In the genomic region with DNA sequence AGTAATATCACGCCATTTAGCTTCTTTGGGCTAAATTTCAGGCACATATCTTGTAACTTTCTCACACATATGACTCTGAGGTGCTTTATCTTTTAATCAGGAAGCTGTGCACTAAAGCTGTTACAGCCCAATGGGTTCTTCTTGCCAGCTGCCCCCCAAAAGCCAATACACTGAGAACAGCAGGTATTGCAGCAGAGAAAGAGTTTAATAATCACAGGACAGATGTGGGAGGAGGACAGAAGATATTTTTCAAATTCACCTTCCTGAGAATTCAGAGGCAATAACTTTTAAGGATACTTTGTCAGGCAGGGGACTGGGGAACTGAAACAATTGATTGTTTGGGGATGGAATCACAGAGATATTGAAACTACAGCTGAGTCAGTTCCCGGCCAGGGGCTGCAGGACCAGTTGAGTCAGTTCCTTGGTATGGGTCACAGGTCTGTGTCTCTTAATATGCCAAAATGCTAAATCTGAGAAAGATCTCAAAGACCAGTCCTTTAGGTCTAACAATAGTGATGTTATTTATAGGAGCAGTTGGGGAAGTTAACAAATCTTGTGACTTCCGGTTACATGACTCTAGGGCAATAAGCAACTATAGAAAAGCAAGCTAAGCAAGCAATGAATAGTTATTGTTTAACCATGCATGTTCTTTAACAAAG, we compare ENCODE assay signal across 12 cellular contexts. TPM values are rescaled to one million over a fixed set of nuclear protein-coding genes. Genes with fewer than 3 reads are reported as not detected.
DNase-seq lines count a peak whose midpoint lies in the region; ATAC-seq and TF ChIP-seq lines count a peak whose summit lies in the region.
"Had no signal": no experiment of that assay in that cellular context is flagged by ENCODE, and none has a peak within 500 bp of the region (broad histone marks: within the 10 kb centered on the region; RNA-seq: fewer than 3 reads in every experiment).

No MANE protein-coding gene starts in this region.

- no peak for TF ChIP-seq CTCF in HEK293 (tag by site-specific recombination; IDR thresholded peaks at IDR 0.05)
- TF ChIP-seq CTCF in CD14-positive monocyte (IDR thresholded peaks at IDR 0.05): no peak

- no peaks in the 10 kb centered on the region for H3K4me1 ChIP-seq in HEK293 (ENCODE audit: control insufficient read depth, insufficient read depth, low read length)

- H3K9me3 ChIP-seq in HEK293 (ENCODE audit: control insufficient read depth, insufficient read depth, low read depth, low read length): no peaks in the 10 kb centered on the region

- no peaks in the 10 kb centered on the region for H3K27me3 Mint-ChIP-seq in activated naive CD8-positive, alpha-beta T cell treated with anti-CD3 and anti-CD28 coated beads, Interleukin-2, amount 50 U/mL, for 24 hours
- peaks cover 8% of the 10 kb centered on the region for H3K27me3 Mint-ChIP-seq in activated naive CD8-positive, alpha-beta T cell treated with anti-CD3 and anti-CD28 coated beads for 36 hours
- no peaks in the 10 kb centered on the region for H3K27me3 Mint-ChIP-seq in stimulated activated memory B cell treated with anti-CD40 and anti-IgM and Interleukin-4, amounts not matched to agents 10 μg/mL and 1 μg/mL and 100 μg/mL, for 72 hours
- H3K27me3 Mint-ChIP-seq in CD14-positive monocyte (ENCODE audit: low read depth in 3 of 3): peaks cover 0 to 1% (median 0%) of the 10 kb centered on the region in 3 donors

- no peak for DNase-seq in activated naive CD8-positive, alpha-beta T cell treated with anti-CD3 and anti-CD28 coated beads, Interleukin-2, amount 50 U/mL, for 24 hours
- DNase-seq in activated naive CD8-positive, alpha-beta T cell treated with anti-CD3 and anti-CD28 coated beads for 36 hours: no peak
- DNase-seq in midbrain (lab: John Stamatoyannopoulos, UW): no peak
- no peak for DNase-seq in CD14-positive monocyte (ENCODE audit: low spot score)
- DNase-seq in medulla oblongata (ENCODE audit: extremely low spot score): no peak
- DNase-seq: activated CD4-positive, alpha-beta T cell treated with anti-CD3 and anti-CD28 coated beads, Interleukin-2, amount 10 ng/mL, durations not matched to agents 7 days and 5 days; NCI-H2029 treated with DMSO at 0.1 percent for 48 hours; SHP77 treated with DMSO at 0.1 percent for 48 hours; stimulated activated CD4-positive, alpha-beta T cell treated with anti-CD3 and anti-CD28 coated beads, Interleukin-12 subunit alpha, Interleukin-12 subunit beta, amount 100 ng/mL, for 4 hours had no signal

- CTCF ChIA-PET in HEK293 (lab: Yijun Ruan, JAX): no interaction called here

- H3K27ac Mint-ChIP-seq in activated naive CD8-positive, alpha-beta T cell treated with anti-CD3 and anti-CD28 coated beads, Interleukin-2, amount 50 U/mL, for 24 hours: no peak overlapping the region
- no peak overlapping the region for H3K27ac Mint-ChIP-seq in activated naive CD8-positive, alpha-beta T cell treated with anti-CD3 and anti-CD28 coated beads for 36 hours
- no peak overlapping the region for H3K27ac Mint-ChIP-seq in stimulated activated memory B cell treated with anti-CD40 and anti-IgM and Interleukin-4, amounts not matched to agents 10 μg/mL and 1 μg/mL and 100 μg/mL, for 72 hours
- H3K27ac Mint-ChIP-seq in CD14-positive monocyte: no peak overlapping the region
- H3K27ac Mint-ChIP-seq: activated CD4-positive, alpha-beta T cell treated with anti-CD3 and anti-CD28 coated beads, Interleukin-2, amount 10 ng/mL, durations not matched to agents 7 days and 5 days had no signal

- peaks cover 4% of the 10 kb centered on the region for H3K36me3 Mint-ChIP-seq in activated naive CD8-positive, alpha-beta T cell treated with anti-CD3 and anti-CD28 coated beads, Interleukin-2, amount 50 U/mL, for 24 hours (ENCODE audit: low read depth)
- H3K36me3 Mint-ChIP-seq in activated naive CD8-positive, alpha-beta T cell treated with anti-CD3 and anti-CD28 coated beads for 36 hours: no peaks in the 10 kb centered on the region
- no peaks in the 10 kb centered on the region for H3K36me3 Mint-ChIP-seq in stimulated activated memory B cell treated with anti-CD40 and anti-IgM and Interleukin-4, amounts not matched to agents 10 μg/mL and 1 μg/mL and 100 μg/mL, for 72 hours
- H3K36me3 Mint-ChIP-seq in CD14-positive monocyte: no peaks in the 10 kb centered on the region

- ATAC-seq in activated naive CD8-positive, alpha-beta T cell treated with anti-CD3 and anti-CD28 coated beads, Interleukin-2, amount 50 U/mL, for 24 hours: peak; percentile 68
- ATAC-seq in HG03432 (IDR thresholded peaks at IDR 0.05; ENCODE audit: unreplicated experiment): peak; percentile 88
- peak; percentile 76 for ATAC-seq in stimulated activated memory B cell treated with anti-CD40 and anti-IgM and Interleukin-4, amounts not matched to agents 10 μg/mL and 1 μg/mL and 100 μg/mL, for 72 hours

- H3K27ac ChIP-seq in HEK293 (ENCODE audit: extremely low read depth, low read depth, low read length): no peak overlapping the region

- no peak overlapping the region for H3K4me3 Mint-ChIP-seq in activated naive CD8-positive, alpha-beta T cell treated with anti-CD3 and anti-CD28 coated beads, Interleukin-2, amount 50 U/mL, for 24 hours
- H3K4me3 Mint-ChIP-seq in activated naive CD8-positive, alpha-beta T cell treated with anti-CD3 and anti-CD28 coated beads for 36 hours: no peak overlapping the region
- no peak overlapping the region for H3K4me3 Mint-ChIP-seq in stimulated activated memory B cell treated with anti-CD40 and anti-IgM and Interleukin-4, amounts not matched to agents 10 μg/mL and 1 μg/mL and 100 μg/mL, for 72 hours
- H3K4me3 Mint-ChIP-seq in CD14-positive monocyte: no peak overlapping the region
- H3K4me3 Mint-ChIP-seq: activated CD4-positive, alpha-beta T cell treated with anti-CD3 and anti-CD28 coated beads, Interleukin-2, amount 10 ng/mL, durations not matched to agents 7 days and 5 days had no signal

- peaks cover 19% of the 10 kb centered on the region for H3K9me3 Mint-ChIP-seq in activated naive CD8-positive, alpha-beta T cell treated with anti-CD3 and anti-CD28 coated beads, Interleukin-2, amount 50 U/mL, for 24 hours
- H3K9me3 Mint-ChIP-seq in activated naive CD8-positive, alpha-beta T cell treated with anti-CD3 and anti-CD28 coated beads for 36 hours: peaks cover 11% of the 10 kb centered on the region
- H3K9me3 Mint-ChIP-seq in stimulated activated memory B cell treated with anti-CD40 and anti-IgM and Interleukin-4, amounts not matched to agents 10 μg/mL and 1 μg/mL and 100 μg/mL, for 72 hours: peaks cover 8% of the 10 kb centered on the region
- peaks cover 2 to 15% (median 7%) of the 10 kb centered on the region in 7 donors for H3K9me3 Mint-ChIP-seq in CD14-positive monocyte

- H3K4me3 ChIP-seq in HEK293 (ENCODE audit: low read depth, low read length): no peak overlapping the region

- intact Hi-C loops in CD14-positive monocyte (cut with micrococcal nuclease): no loop called here

- POLR2A ChIA-PET in HEK293 (lab: Yijun Ruan, JAX): no interaction called here

- H3K4me1 Mint-ChIP-seq in activated naive CD8-positive, alpha-beta T cell treated with anti-CD3 and anti-CD28 coated beads, Interleukin-2, amount 50 U/mL, for 24 hours: peaks cover 8% of the 10 kb centered on the region
- no peaks in the 10 kb centered on the region for H3K4me1 Mint-ChIP-seq in activated naive CD8-positive, alpha-beta T cell treated with anti-CD3 and anti-CD28 coated beads for 36 hours
- peaks cover 29% of the 10 kb centered on the region for H3K4me1 Mint-ChIP-seq in stimulated activated memory B cell treated with anti-CD40 and anti-IgM and Interleukin-4, amounts not matched to agents 10 μg/mL and 1 μg/mL and 100 μg/mL, for 72 hours
- H3K4me1 Mint-ChIP-seq in CD14-positive monocyte: no peaks in the 10 kb centered on the region

- no peaks in the 10 kb centered on the region for H3K36me3 ChIP-seq in HEK293 (ENCODE audit: control insufficient read depth in 2 of 2, insufficient read depth in 1 of 2, low read length in 2 of 2)

TF ChIP-seq in HEK293, 187 proteins besides CTCF, POLR2A, EP300 and RAD21:
- peak; percentile 88 for TF ChIP-seq SETDB1 (IDR thresholded peaks at IDR 0.05; ENCODE audit: insufficient read length, low read length)
- no peak for TF ChIP-seq ZNF239 (tag by site-specific recombination; IDR thresholded peaks at IDR 0.05)
- TF ChIP-seq ZNF366 (tag by site-specific recombination; conservative IDR thresholded peaks at IDR 0.05): no peak
- TF ChIP-seq, protein P1, sequence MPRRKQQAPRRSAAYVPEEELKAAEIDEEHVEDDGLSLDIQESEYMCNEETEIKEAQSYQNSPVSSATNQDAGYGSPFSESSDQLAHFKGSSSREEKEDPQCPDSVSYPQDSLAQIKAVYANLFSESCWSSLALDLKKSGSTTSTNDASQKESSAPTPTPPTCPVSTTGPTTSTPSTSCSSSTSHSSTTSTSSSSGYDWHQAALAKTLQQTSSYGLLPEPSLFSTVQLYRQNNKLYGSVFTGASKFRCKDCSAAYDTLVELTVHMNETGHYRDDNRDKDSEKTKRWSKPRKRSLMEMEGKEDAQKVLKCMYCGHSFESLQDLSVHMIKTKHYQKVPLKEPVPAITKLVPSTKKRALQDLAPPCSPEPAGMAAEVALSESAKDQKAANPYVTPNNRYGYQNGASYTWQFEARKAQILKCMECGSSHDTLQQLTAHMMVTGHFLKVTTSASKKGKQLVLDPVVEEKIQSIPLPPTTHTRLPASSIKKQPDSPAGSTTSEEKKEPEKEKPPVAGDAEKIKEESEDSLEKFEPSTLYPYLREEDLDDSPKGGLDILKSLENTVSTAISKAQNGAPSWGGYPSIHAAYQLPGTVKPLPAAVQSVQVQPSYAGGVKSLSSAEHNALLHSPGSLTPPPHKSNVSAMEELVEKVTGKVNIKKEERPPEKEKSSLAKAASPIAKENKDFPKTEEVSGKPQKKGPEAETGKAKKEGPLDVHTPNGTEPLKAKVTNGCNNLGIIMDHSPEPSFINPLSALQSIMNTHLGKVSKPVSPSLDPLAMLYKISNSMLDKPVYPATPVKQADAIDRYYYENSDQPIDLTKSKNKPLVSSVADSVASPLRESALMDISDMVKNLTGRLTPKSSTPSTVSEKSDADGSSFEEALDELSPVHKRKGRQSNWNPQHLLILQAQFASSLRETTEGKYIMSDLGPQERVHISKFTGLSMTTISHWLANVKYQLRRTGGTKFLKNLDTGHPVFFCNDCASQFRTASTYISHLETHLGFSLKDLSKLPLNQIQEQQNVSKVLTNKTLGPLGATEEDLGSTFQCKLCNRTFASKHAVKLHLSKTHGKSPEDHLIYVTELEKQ (tag by site-specific recombination; IDR thresholded peaks at IDR 0.05; ENCODE audit: borderline replicate concordance): no peak

RNA-seq across cellular contexts. Expression of a gene that starts 28.1 kb away (rescaled TPM):
- under 1 TPM in 1 of 2 experiments, not detected in 1; 0.34 TPM for total RNA-seq in activated naive CD8-positive, alpha-beta T cell treated with anti-CD3 and anti-CD28 coated beads for 36 hours
- polyA plus RNA-seq in CD14-positive monocyte: under 1 TPM in 1 of 2 donors, not detected in 1; 0.15 TPM
- total RNA-seq: activated CD4-positive, alpha-beta T cell treated with anti-CD3 and anti-CD28 coated beads, Interleukin-2, amount 10 ng/mL, durations not matched to agents 7 days and 5 days had no signal
